ENCODE assay signal across 8 cellular contexts in genomic region chr17:79993390-79994221, GRCh38. TPM values are rescaled to one million over a fixed set of nuclear protein-coding genes. Genes with fewer than 3 reads are reported as not detected.
DNase-seq lines count a peak whose midpoint lies in the region; ATAC-seq and TF ChIP-seq lines count a peak whose summit lies in the region.

No MANE protein-coding gene starts in this region.

- no peak for ATAC-seq in HG03025 (IDR thresholded peaks at IDR 0.05; ENCODE audit: low FRiP score, unreplicated experiment)

- peaks cover 21% of the 10 kb centered on the region for H3K4me1 Mint-ChIP-seq in MCF 10A (ENCODE audit: insufficient read depth, unreplicated experiment)
- H3K4me1 Mint-ChIP-seq in endothelial cell (ENCODE audit: unreplicated experiment) = peaks cover 52% of the 10 kb centered on the region

- H2AK5ac ChIP-seq in mesenchymal stem cell (ENCODE audit: low read length, severe bottlenecking) = peak overlapping the region; percentile 95

- WGBS in mesenchymal stem cell = 20% methylated on average over 22 of the region's 22 CpGs

- H2BK12ac ChIP-seq in mesenchymal stem cell (ENCODE audit: low read length in 2 of 2) = peak overlapping the region; percentile 98 to 99

- peak overlapping the region; percentile 57 for H2BK15ac ChIP-seq in mesenchymal stem cell (ENCODE audit: low read depth, poor library complexity, severe bottlenecking)

- TSS peak; percentile 93 for BruUV-seq in MCF 10A (replicated peaks; lab: Mats Ljungman, UMichigan)

- H3K4me3 ChIP-seq in BLaER1 (peak overlapping the region; percentile 41; the same call in 1 of the 2 replicates), SJCRH30 (no peak overlapping the region), mesenchymal stem cell (ENCODE audit: insufficient read depth in 1 of 2, low read depth in 1 of 2, low read length in 2 of 2) (peak overlapping the region in 1 of 2 experiments; percentile 55)

- peak overlapping the region; percentile 76 to 96 for H3K4ac ChIP-seq in mesenchymal stem cell (ENCODE audit: low read depth in 1 of 2, low read length in 2 of 2)

- H3K27ac ChIP-seq in BLaER1 = peak overlapping the region; percentile 77
- H3K27ac ChIP-seq in SJCRH30 = peak overlapping the region; percentile 10; the same call in 1 of the 2 replicates
- H3K27ac ChIP-seq in mesenchymal stem cell (ENCODE audit: low read length, poor library complexity, severe bottlenecking) = peak overlapping the region; percentile 76

- no peak for TF ChIP-seq CTCF in MCF 10A (IDR thresholded peaks at IDR 0.05; ENCODE audit: unreplicated experiment)
- no peak for TF ChIP-seq CTCF in endothelial cell (IDR thresholded peaks at IDR 0.05; ENCODE audit: unreplicated experiment)

- peak overlapping the region; percentile 98 for H4K91ac ChIP-seq in mesenchymal stem cell (ENCODE audit: low read length)

- H3K27me3 Mint-ChIP-seq in MCF 10A (ENCODE audit: insufficient read depth, unreplicated experiment) (no peaks in the 10 kb centered on the region), endothelial cell (ENCODE audit: unreplicated experiment) (peaks cover 6% of the 10 kb centered on the region)

- peak overlapping the region in 1 of 2 experiments; percentile 95 for H3K14ac ChIP-seq in mesenchymal stem cell (ENCODE audit: low read length in 2 of 2)

- peak overlapping the region; percentile 92 for H4K8ac ChIP-seq in mesenchymal stem cell (ENCODE audit: low read length)

- peaks cover 21% of the 10 kb centered on the region for H3K79me1 ChIP-seq in mesenchymal stem cell (replicated peaks; ENCODE audit: low read length, poor library complexity, severe bottlenecking)

- no peaks in the 10 kb centered on the region for H3K9me3 ChIP-seq in BLaER1
- H3K9me3 ChIP-seq in SJCRH30 (replicated peaks) = no peaks in the 10 kb centered on the region
- no peaks in the 10 kb centered on the region for H3K9me3 ChIP-seq in mesenchymal stem cell (ENCODE audit: control insufficient read depth, low read length)

- peak overlapping the region; percentile 95 for H2BK120ac ChIP-seq in mesenchymal stem cell (ENCODE audit: low read depth, low read length)

- H3K23ac ChIP-seq in mesenchymal stem cell (ENCODE audit: low read length in 2 of 2) = no peak overlapping the region

- H3K9ac ChIP-seq in BLaER1 (peak overlapping the region; percentile 68), mesenchymal stem cell (ENCODE audit: low read length) (peak overlapping the region; percentile 80)

- DNase-seq in KBM-7 (peak; percentile 82), SJCRH30 (peak; percentile 91 to 92), MCF 10A (ENCODE audit: unreplicated experiment) (peak; percentile 97), mesenchymal stem cell (peak; percentile 97), endothelial cell (ENCODE audit: low spot score) (no peak)
- DNase-seq in stimulated activated naive CD4-positive, alpha-beta T cell (lab: John Stamatoyannopoulos, UW) = peak in 5 of 6 experiments; percentile 6 to 24 (median 12)

- H3K4me2 ChIP-seq in BLaER1 = peak overlapping the region; percentile 97
- H3K4me2 ChIP-seq in mesenchymal stem cell (ENCODE audit: low read length, poor library complexity, severe bottlenecking) = peak overlapping the region; percentile 49

- peaks cover 8% of the 10 kb centered on the region for H3K36me3 Mint-ChIP-seq in MCF 10A (ENCODE audit: insufficient read depth, unreplicated experiment)
- H3K36me3 Mint-ChIP-seq in endothelial cell (ENCODE audit: low read depth, unreplicated experiment) = peaks cover 14% of the 10 kb centered on the region

- H3K27ac Mint-ChIP-seq in MCF 10A (ENCODE audit: low read depth, unreplicated experiment) = peak overlapping the region; percentile 81
- no peak overlapping the region for H3K27ac Mint-ChIP-seq in endothelial cell (ENCODE audit: unreplicated experiment)

- H3K36me3 ChIP-seq in BLaER1 = no peaks in the 10 kb centered on the region
- H3K36me3 ChIP-seq in SJCRH30 = no peaks in the 10 kb centered on the region
- H3K36me3 ChIP-seq in mesenchymal stem cell (ENCODE audit: control insufficient read depth in 1 of 2, insufficient read depth in 2 of 2, low read depth in 1 of 2, low read length in 2 of 2) = peaks cover 0 to 6% of the 10 kb centered on the region in 2 experiments

- peak overlapping the region; percentile 5 for H2BK5ac ChIP-seq in mesenchymal stem cell (ENCODE audit: low read depth, low read length, poor library complexity, severe bottlenecking)

- peak overlapping the region; percentile 49 for H3K4me3 Mint-ChIP-seq in MCF 10A (ENCODE audit: unreplicated experiment)
- H3K4me3 Mint-ChIP-seq in endothelial cell (ENCODE audit: unreplicated experiment) = no peak overlapping the region

- in situ Hi-C loops in KBM-7 (cut with MboI; ENCODE audit: low pct_unique_long_range_greater_than_20kb, low sequenced_read_pairs) = no loop called here

- H3K18ac ChIP-seq in mesenchymal stem cell (ENCODE audit: low read depth in 1 of 2, low read length in 2 of 2) = peak overlapping the region; percentile 60 to 88

- H3K9me3 Mint-ChIP-seq in MCF 10A (ENCODE audit: unreplicated experiment) (no peaks in the 10 kb centered on the region), endothelial cell (ENCODE audit: unreplicated experiment) (no peaks in the 10 kb centered on the region)

- peaks cover 27% of the 10 kb centered on the region for H4K20me1 ChIP-seq in BLaER1

- intact Hi-C loops in MCF 10A (cut with micrococcal nuclease) = loop anchor here (5.0 kb wide), 2 partner anchors 46 to 61 kb away; no protein-coding TSS in a partner anchor

- no peak overlapping the region for H2AFZ ChIP-seq in mesenchymal stem cell (ENCODE audit: low read depth, low read length)

- POLR2A ChIA-PET in MCF 10A (lab: Yijun Ruan, JAX) = interaction anchor here (0.7 to 2.7 kb wide), 13 partner anchors 15 to 248 kb away, joined by 3 to 16 read pairs (median 7); partner anchors contain the start of gene CBX8

- H3K4me1 ChIP-seq in BLaER1 (peaks cover 83% of the 10 kb centered on the region), SJCRH30 (peaks cover 22% of the 10 kb centered on the region), mesenchymal stem cell (ENCODE audit: control insufficient read depth, insufficient read depth, low read depth, low read length) (peaks cover 37% of the 10 kb centered on the region)

- H3K27me3 ChIP-seq in BLaER1 = peaks cover 16% of the 10 kb centered on the region
- H3K27me3 ChIP-seq in SJCRH30 = no peaks in the 10 kb centered on the region
- H3K27me3 ChIP-seq in mesenchymal stem cell (ENCODE audit: control insufficient read depth in 1 of 2, insufficient read depth in 1 of 2, low read length in 2 of 2) = no peaks in the 10 kb centered on the region

- CTCF ChIA-PET in MCF 10A (lab: Yijun Ruan, JAX) = interaction anchor here (0.6 to 3.5 kb wide), 13 partner anchors 13 to 290 kb away, joined by 3 to 49 read pairs (median 5); no protein-coding TSS in a partner anchor

RNA-seq across cellular contexts. Expression of gene TBC1D16, which starts 42.1 kb away (rescaled TPM):
- 60.6 and 61.6 TPM in 2 replicates for total RNA-seq in SJCRH30 (2014; rRNA removed; shearing (Covaris generic))
- total RNA-seq in MCF 10A (2022) = 21.1 and 26.5 TPM in 2 replicates
- polyA plus RNA-seq in mesenchymal stem cell (2013, experiment 1 of 2) = 20.2 TPM
- polyA plus RNA-seq in mesenchymal stem cell (2013, experiment 2 of 2) = 20.1 TPM
- 126 TPM for total RNA-seq in endothelial cell (ENCODE audit: unreplicated experiment)

RNA-seq across cellular contexts. Expression of gene CCDC40, which starts 42.8 kb away (rescaled TPM):
- 8.8 and 11.3 TPM in 2 replicates for total RNA-seq in SJCRH30 (2014; rRNA removed; shearing (Covaris generic))
- total RNA-seq in MCF 10A (2022) = 4.1 and 4.8 TPM in 2 replicates
- 2.7 TPM for polyA plus RNA-seq in mesenchymal stem cell (2013, experiment 1 of 2)
- polyA plus RNA-seq in mesenchymal stem cell (2013, experiment 2 of 2) = 2.8 TPM
- 7.7 TPM for total RNA-seq in endothelial cell (ENCODE audit: unreplicated experiment)

Comparison
In these comparisons a context has a peak if more than half of its experiments do, and no peak if none do; other contexts are left out.
1. H3K27ac ChIP-seq: peak in every context shown above with its lines; median percentile 77 in BLaER1; 76 in mesenchymal stem cell; 10 in SJCRH30.